Comparison of ENCODE assay signal across 10 cellular contexts in genomic region chr9:136220017-136220729, GRCh38. TPM values are rescaled to one million over a fixed set of nuclear protein-coding genes. Genes with fewer than 3 reads are reported as not detected.
A peak's percentile ranks its signal among the peaks of the same experiment; 100 is the strongest.
DNase-seq lines count a peak whose midpoint lies in the region; ATAC-seq, FAIRE-seq and TF ChIP-seq lines count a peak whose summit lies in the region.
"Had no signal": no experiment of that assay in that cellular context is flagged by ENCODE, and none has a peak within 500 bp of the region (broad histone marks: within the 10 kb centered on the region; RNA-seq: fewer than 3 reads in every experiment).

No MANE protein-coding gene starts in this region.

- POLR2A ChIA-PET in CD4-positive, alpha-beta T cell (lab: Charles Lee): no interaction called here

- CTCF ChIA-PET in CD4-positive, alpha-beta T cell (lab: Charles Lee): no interaction called here

- FAIRE-seq in HTR-8/SVneo (lab: Jason Lieb, UNC): no peak
- FAIRE-seq: G401.6 had no signal

- ATAC-seq in CD4-positive, alpha-beta T cell (ENCODE audit: poor library complexity): peak; percentile 47
- no peak for ATAC-seq in HG03520 (IDR thresholded peaks at IDR 0.05; ENCODE audit: unreplicated experiment)
- no peak for ATAC-seq in GM18909 (IDR thresholded peaks at IDR 0.05; ENCODE audit: poor library complexity, unreplicated experiment)

- intact Hi-C loops in CD4-positive, alpha-beta T cell (cut with DNase I, micrococcal nuclease): no loop called here

- TF ChIP-seq CTCF in CD4-positive, alpha-beta T cell (IDR thresholded peaks at IDR 0.05): no peak

- H3K27ac ChIP-seq in CD4-positive, alpha-beta T cell (ENCODE audit: low read depth, low read length): no peak overlapping the region

- peak overlapping the region; percentile 4 for H3K4me3 Mint-ChIP-seq in CD4-positive, alpha-beta T cell
- H3K4me3 Mint-ChIP-seq in T-helper 2 cell treated with Interferon-gamma antibody and Interleukin-4, amounts not matched to agents 5 μg/mL and 100 μg/mL, for 36 hours: no peak overlapping the region

- H3K9me3 ChIP-seq in CD4-positive, alpha-beta T cell (ENCODE audit: control insufficient read depth, low read length): no peaks in the 10 kb centered on the region

- peaks cover 81% of the 10 kb centered on the region for H3K36me3 Mint-ChIP-seq in CD4-positive, alpha-beta T cell (ENCODE audit: low read depth)
- H3K36me3 Mint-ChIP-seq in T-helper 2 cell treated with Interferon-gamma antibody and Interleukin-4, amounts not matched to agents 5 μg/mL and 100 μg/mL, for 36 hours (ENCODE audit: low read depth): peaks cover 25% of the 10 kb centered on the region

- H3K27me3 Mint-ChIP-seq in CD4-positive, alpha-beta T cell: no peaks in the 10 kb centered on the region
- H3K27me3 Mint-ChIP-seq in T-helper 2 cell treated with Interferon-gamma antibody and Interleukin-4, amounts not matched to agents 5 μg/mL and 100 μg/mL, for 36 hours (ENCODE audit: low read depth): no peaks in the 10 kb centered on the region

- peak in 8 of 10 experiments; percentile 10 to 44 (median 20) for DNase-seq in CD4-positive, alpha-beta T cell
- peak; percentile 74 for DNase-seq in HTR-8/SVneo (ENCODE audit: insufficient read length, low spot score)
- no peak for DNase-seq in T-helper 2 cell treated with Interferon-gamma antibody and Interleukin-4, amounts not matched to agents 5 μg/mL and 100 μg/mL, for 36 hours (ENCODE audit: low spot score)
- DNase-seq in dermis blood vessel endothelial cell: peak; percentile 37
- no peak for DNase-seq in GM03348 (ENCODE audit: low spot score)
- no peak for DNase-seq in epidermal melanocyte (ENCODE audit: insufficient read length, low spot score)
- DNase-seq: aorta had no signal

- H3K9me3 Mint-ChIP-seq in CD4-positive, alpha-beta T cell: no peaks in the 10 kb centered on the region
- no peaks in the 10 kb centered on the region for H3K9me3 Mint-ChIP-seq in T-helper 2 cell treated with Interferon-gamma antibody and Interleukin-4, amounts not matched to agents 5 μg/mL and 100 μg/mL, for 36 hours

- H3K27me3 ChIP-seq in CD4-positive, alpha-beta T cell (ENCODE audit: control insufficient read depth, insufficient read depth, low read length): no peaks in the 10 kb centered on the region

- H3K27ac Mint-ChIP-seq in CD4-positive, alpha-beta T cell: peak overlapping the region; percentile 39
- H3K27ac Mint-ChIP-seq in T-helper 2 cell treated with Interferon-gamma antibody and Interleukin-4, amounts not matched to agents 5 μg/mL and 100 μg/mL, for 36 hours: peak overlapping the region; percentile 65

- H3K4me1 Mint-ChIP-seq in CD4-positive, alpha-beta T cell (ENCODE audit: low read depth): peaks cover 5% of the 10 kb centered on the region
- no peaks in the 10 kb centered on the region for H3K4me1 Mint-ChIP-seq in T-helper 2 cell treated with Interferon-gamma antibody and Interleukin-4, amounts not matched to agents 5 μg/mL and 100 μg/mL, for 36 hours (ENCODE audit: low read depth)

RNA-seq across cellular contexts. Expression of gene LHX3, which starts 15.2 kb away (rescaled TPM):
- under 1 TPM; 0.11 to 0.16 TPM for total RNA-seq in CD4-positive, alpha-beta T cell
- total RNA-seq in dermis blood vessel endothelial cell: not detected in 2 replicates
- total RNA-seq: aorta had no signal

RNA-seq across cellular contexts. Expression of gene QSOX2, which starts 25.4 kb away (rescaled TPM):
- total RNA-seq in CD4-positive, alpha-beta T cell: 10 to 100 TPM; 14.4 TPM
- 9.0 and 20.1 TPM in 2 replicates for total RNA-seq in dermis blood vessel endothelial cell

Comparison
In these comparisons a context has a peak if more than half of its experiments do, and no peak if none do; other contexts are left out.
1. DNase-seq: peak in CD4-positive, alpha-beta T cell (8 of 10), HTR-8/SVneo (single experiment) and dermis blood vessel endothelial cell (single experiment); none in T-helper 2 cell treated with Interferon-gamma antibody and Interleukin-4, amounts not matched to agents 5 μg/mL and 100 μg/mL, for 36 hours (single experiment), GM03348 (single experiment) and epidermal melanocyte (single experiment).